In genomic region chr11:94513091-94513490, GRCh38 we compare ENCODE assay signal across 11 cellular contexts. TPM values are rescaled to one million over a fixed set of nuclear protein-coding genes. Genes with fewer than 3 reads are reported as not detected.
DNase-seq lines count a peak whose midpoint lies in the region; ATAC-seq, FAIRE-seq and TF ChIP-seq lines count a peak whose summit lies in the region.
"Had no signal": no experiment of that assay in that cellular context is flagged by ENCODE, and none has a peak within 500 bp of the region (broad histone marks: within the 10 kb centered on the region; RNA-seq: fewer than 3 reads in every experiment).

No MANE protein-coding gene starts in this region.

- POLR2A ChIA-PET in GM12878 (lab: Charles Lee), result interaction anchor here (1.2 kb wide), 1 partner anchor 90 kb away, joined by 3 read pairs; no protein-coding TSS in a partner anchor

- intact Hi-C loops in GM12878 (cut with micrococcal nuclease; ENCODE audit: unreplicated experiment) (loop anchor here (10.0 kb wide), 1 partner anchor 242 kb away; no protein-coding TSS in a partner anchor), pancreas (cut with DNase I) (no loop called here)

- H3K4me1 ChIP-seq in GM12878 (ENCODE audit: control insufficient read depth, insufficient read depth, low read length) (no peaks in the 10 kb centered on the region), pancreas (peaks cover 0 to 5% (median 0%) of the 10 kb centered on the region in 3 donors)
- H3K4me1 ChIP-seq: SJCRH30 had no signal

- peaks cover 0 to 7% of the 10 kb centered on the region in 2 experiments; a peak in 1 of 4 replicates for H3K27me3 ChIP-seq in GM12878 (replicated peaks in 1 of 2; ENCODE audit: control insufficient read depth in 2 of 2, insufficient read depth in 2 of 2, low read length in 1 of 2)
- H3K27me3 ChIP-seq in pancreas, result peaks cover 0 to 3% (median 0%) of the 10 kb centered on the region in 4 donors
- H3K27me3 ChIP-seq: SJCRH30 had no signal

- SMC1A ChIA-PET in GM12878 (lab: Charles Lee; ENCODE audit: uncharacterized antibody, unreplicated experiment), result interaction anchor here (1.1 to 1.8 kb wide), 7 partner anchors 11 to 180 kb away, joined by 3 to 8 read pairs (median 5); no protein-coding TSS in a partner anchor

- no peak for TF ChIP-seq EP300 in GM12878 (IDR thresholded peaks at IDR 0.05; ENCODE audit: borderline replicate concordance in 1 of 2, control insufficient read depth in 1 of 2, low read depth in 2 of 2, low read length in 2 of 2)

- H3K27ac ChIP-seq in GM12878 (ENCODE audit: control insufficient read depth, insufficient read depth), result no peak overlapping the region
- no peak overlapping the region for H3K27ac ChIP-seq in pancreas
- H3K27ac ChIP-seq: SJCRH30 had no signal

- WGBS in GM12878 (ENCODE audit: insufficient coverage, insufficient replicate concordance, low lambda C conversion rate, missing lambda C conversion rate), result 15% methylated on average over 2 of the region's 2 CpGs
- 26 to 35% methylated on average over 2 of the region's 2 CpGs for WGBS in pancreas, 2 donors

- H3K79me2 ChIP-seq in GM12878 (ENCODE audit: control insufficient read depth, insufficient read depth, low read length), result no peaks in the 10 kb centered on the region

- RAD21 ChIA-PET in GM12878 (lab: Charles Lee; ENCODE audit: unreplicated experiment), result interaction anchor here (2.0 to 2.9 kb wide), 2 partner anchors 84 to 90 kb away, joined by 5 to 18 read pairs; no protein-coding TSS in a partner anchor

- H3K4me3 ChIP-seq in GM12878, result no peak overlapping the region
- no peak overlapping the region for H3K4me3 ChIP-seq in pancreas

- no peaks in the 10 kb centered on the region for H3K9me3 ChIP-seq in GM12878 (replicated peaks; ENCODE audit: control insufficient read depth, insufficient read depth, low read length)
- H3K9me3 ChIP-seq in pancreas, result no peaks in the 10 kb centered on the region
- H3K9me3 ChIP-seq: SJCRH30 had no signal

- CTCF ChIA-PET in GM12878 (lab: Yijun Ruan, JAX), result interaction anchor here (0.8 to 15.7 kb wide), 6 partner anchors 8 to 329 kb away, joined by 3 to 282 read pairs (median 6); no protein-coding TSS in a partner anchor

- in situ Hi-C loops in GM12878 (cut with MboI), result no loop called here

- TF ChIP-seq RAD21 in GM12878 (IDR thresholded peaks at IDR 0.05; ENCODE audit: insufficient read depth, low read depth, low read length), result no peak

- H3K4me2 ChIP-seq in GM12878 (ENCODE audit: control insufficient read depth, insufficient read depth), result no peak overlapping the region

- no peak overlapping the region for H2AFZ ChIP-seq in GM12878 (ENCODE audit: control insufficient read depth, low read depth, low read length)

- peak; percentile 87 for DNase-seq in NCI-H1105 (lab: John Stamatoyannopoulos, UW)
- DNase-seq in GM12878 (ENCODE audit: low read depth, low spot score), result no peak
- DNase-seq in pancreas, result no peak
- no peak for DNase-seq in HUDEP-2 (lab: John Stamatoyannopoulos, UW; ENCODE audit: unreplicated experiment in 76 of 76)
- DNase-seq: activated effector memory CD4-positive, alpha-beta T cell treated with Interleukin-2 at 50 U/mL for 16 hours had no signal

- no peaks in the 10 kb centered on the region for H4K20me1 ChIP-seq in GM12878 (ENCODE audit: control insufficient read depth, insufficient read depth)

- no peaks in the 10 kb centered on the region for H3K36me3 ChIP-seq in GM12878 (ENCODE audit: control insufficient read depth in 2 of 2, insufficient read depth in 2 of 2, low read length in 1 of 2)
- no peaks in the 10 kb centered on the region for H3K36me3 ChIP-seq in pancreas
- H3K36me3 ChIP-seq: SJCRH30 had no signal

- no TSS peak for BruUV-seq in GM12878 (replicated peaks; lab: Mats Ljungman, UMichigan)

- FAIRE-seq in GM12878 (lab: Jason Lieb, UNC) (peak; percentile 49), pancreas (lab: Jason Lieb, UNC) (no peak)

- TF ChIP-seq CTCF in GM12878 (IDR thresholded peaks at IDR 0.05 in 2 of 3, conservative IDR thresholded peaks at IDR 0.05 in 1 of 3; ENCODE audit: control insufficient read depth in 2 of 3, extremely low read depth in 1 of 3, insufficient read depth in 1 of 3, low read depth in 3 of 3, low read length in 3 of 3) (no peak), pancreas (IDR thresholded peaks at IDR 0.05) (no peak)

- no peak overlapping the region for H3K9ac ChIP-seq in GM12878 (ENCODE audit: control insufficient read depth, insufficient read depth, low read length)

- peak; percentile 22 for ATAC-seq in GM21619 (IDR thresholded peaks at IDR 0.05; ENCODE audit: unreplicated experiment)
- peak; percentile 47 for ATAC-seq in GM12878
- peak; percentile 29 to 66 (median 40) for ATAC-seq in pancreas
- no peak for ATAC-seq in HG03460 (IDR thresholded peaks at IDR 0.05; ENCODE audit: unreplicated experiment)
- ATAC-seq in HG03196 (IDR thresholded peaks at IDR 0.05; ENCODE audit: unreplicated experiment), result no peak

- TF ChIP-seq POLR2A in GM12878 (IDR thresholded peaks at IDR 0.05; ENCODE audit: low read depth, low read length), result no peak

RNA-seq across cellular contexts. Expression of gene C11orf97, which starts 0.8 kb away (rescaled TPM):
- total RNA-seq in GM12878 (2013; cell fraction: nucleolus; rRNA removed), result not detected in 2 replicates
- total RNA-seq in GM12878 (2014; rRNA removed) (not detected in 2 replicates), GM12878 (2014; rRNA removed; fragmentation: Illumina TruSeq; extraction: Trizol) (not detected in 2 replicates), GM12878 (2021) (not detected in 2 replicates), pancreas (not detected)
- polyA plus RNA-seq in GM12878 (2011; ENCODE audit: low read depth), result not detected
- polyA plus RNA-seq in GM12878 (2011; rRNA removed) (not detected in 2 replicates), GM12878 (2014; fragmentation: Illumina TruSeq; extraction: Trizol) (not detected in 2 replicates), GM12878 (2014; fragmentation: Nextera tagmentation; extraction: Ambion mirVana) (not detected), GM12878 (2014; rRNA removed) (not detected in 2 replicates), GM12878 (2016; fragmentation: Nextera tagmentation; extraction: Ambion mirVana) (not detected), pancreas (not detected)
- not detected in 2 replicates for polyA plus RNA-seq in GM12878 (2011; cell fraction: cytosol; rRNA removed)
- not detected in 2 replicates for polyA plus RNA-seq in GM12878 (2011; cell fraction: nucleus; rRNA removed)
- polyA plus RNA-seq in GM12878 (2012), result not detected in 2 replicates
- polyA minus RNA-seq in GM12878 (2011; rRNA and poly(A)+ RNA removed), result not detected in 2 replicates
- not detected in 2 replicates for polyA minus RNA-seq in GM12878 (2011; cell fraction: cytosol; rRNA and poly(A)+ RNA removed)
- not detected in 2 replicates for polyA minus RNA-seq in GM12878 (2011; cell fraction: nucleus; rRNA and poly(A)+ RNA removed)
- total RNA-seq: SJCRH30, skeletal muscle tissue had no signal
- polyA plus RNA-seq: thymus had no signal

RNA-seq across cellular contexts. Expression of gene ANKRD49, which starts 19.3 kb away (rescaled TPM):
- total RNA-seq in GM12878 (2013; cell fraction: nucleolus; rRNA removed), result 38.0 and 40.7 TPM in 2 replicates
- total RNA-seq in GM12878 (2014; rRNA removed) (19.8 and 25.8 TPM in 2 replicates), GM12878 (2014; rRNA removed; fragmentation: Illumina TruSeq; extraction: Trizol) (38.5 and 39.8 TPM in 2 replicates), GM12878 (2021) (19.2 and 19.8 TPM in 2 replicates), pancreas (10 to 100 TPM in 1 of 6 donors, 1 to 10 TPM in 5; 4.3 to 10.9 (median 6.0) TPM)
- polyA plus RNA-seq in GM12878 (2011; ENCODE audit: low read depth), result 16.7 TPM
- polyA plus RNA-seq in GM12878 (2011; rRNA removed) (45.9 and 62.2 TPM in 2 replicates), GM12878 (2014; fragmentation: Illumina TruSeq; extraction: Trizol) (46.6 and 59.9 TPM in 2 replicates), GM12878 (2014; fragmentation: Nextera tagmentation; extraction: Ambion mirVana) (10 to 100 TPM; 33.2 to 37.1 TPM), GM12878 (2014; rRNA removed) (18.4 and 22.3 TPM in 2 replicates), GM12878 (2016; fragmentation: Nextera tagmentation; extraction: Ambion mirVana) (10 to 100 TPM; 31.7 to 34.1 TPM), pancreas (10 to 100 TPM; 13.3 to 25.2 TPM)
- 13.4 and 15.7 TPM in 2 replicates for polyA plus RNA-seq in GM12878 (2011; cell fraction: cytosol; rRNA removed)
- polyA plus RNA-seq in GM12878 (2011; cell fraction: nucleus; rRNA removed), result 30.1 and 42.6 TPM in 2 replicates
- polyA plus RNA-seq in GM12878 (2012), result 22.3 and 23.9 TPM in 2 replicates
- polyA minus RNA-seq in GM12878 (2011; rRNA and poly(A)+ RNA removed), result 12.1 and 21.4 TPM in 2 replicates
- polyA minus RNA-seq in GM12878 (2011; cell fraction: cytosol; rRNA and poly(A)+ RNA removed), result 4.2 and 6.8 TPM in 2 replicates
- 18.0 and 18.5 TPM in 2 replicates for polyA minus RNA-seq in GM12878 (2011; cell fraction: nucleus; rRNA and poly(A)+ RNA removed)

RNA-seq across cellular contexts. Expression of gene MRE11, which starts 19.4 kb away (rescaled TPM):
- 152 and 163 TPM in 2 replicates for total RNA-seq in GM12878 (2013; cell fraction: nucleolus; rRNA removed)
- total RNA-seq in GM12878 (2014; rRNA removed) (20.1 and 20.2 TPM in 2 replicates), GM12878 (2014; rRNA removed; fragmentation: Illumina TruSeq; extraction: Trizol) (33.2 and 34.5 TPM in 2 replicates), GM12878 (2021) (26.1 and 28.6 TPM in 2 replicates), pancreas (10 to 100 TPM in 3 of 6 donors, 1 to 10 TPM in 3; 6.9 to 13.4 (median 10.8) TPM)
- polyA plus RNA-seq in GM12878 (2011; ENCODE audit: low read depth), result 14.9 TPM
- polyA plus RNA-seq in GM12878 (2011; rRNA removed) (25.2 and 49.8 TPM in 2 replicates), GM12878 (2014; fragmentation: Illumina TruSeq; extraction: Trizol) (32.5 and 40.5 TPM in 2 replicates), GM12878 (2014; fragmentation: Nextera tagmentation; extraction: Ambion mirVana) (10 to 100 TPM; 19.3 to 20.5 TPM), GM12878 (2014; rRNA removed) (16.2 and 20.3 TPM in 2 replicates), GM12878 (2016; fragmentation: Nextera tagmentation; extraction: Ambion mirVana) (10 to 100 TPM; 33.9 to 39.2 TPM), pancreas (1 to 10 TPM; 4.2 TPM)
- 6.5 and 6.6 TPM in 2 replicates for polyA plus RNA-seq in GM12878 (2011; cell fraction: cytosol; rRNA removed)
- 17.9 and 24.4 TPM in 2 replicates for polyA plus RNA-seq in GM12878 (2011; cell fraction: nucleus; rRNA removed)
- polyA plus RNA-seq in GM12878 (2012), result 15.6 and 20.3 TPM in 2 replicates
- polyA minus RNA-seq in GM12878 (2011; rRNA and poly(A)+ RNA removed), result 15.8 and 26.4 TPM in 2 replicates
- polyA minus RNA-seq in GM12878 (2011; cell fraction: cytosol; rRNA and poly(A)+ RNA removed), result 7.8 and 9.6 TPM in 2 replicates
- polyA minus RNA-seq in GM12878 (2011; cell fraction: nucleus; rRNA and poly(A)+ RNA removed), result 19.8 and 26.0 TPM in 2 replicates

RNA-seq across cellular contexts. Expression of gene FUT4, which starts 30.6 kb away (rescaled TPM):
- 9.3 and 10.0 TPM in 2 replicates for total RNA-seq in GM12878 (2013; cell fraction: nucleolus; rRNA removed)
- 3.6 and 4.1 TPM in 2 replicates for total RNA-seq in GM12878 (2014; rRNA removed)
- total RNA-seq in GM12878 (2014; rRNA removed; fragmentation: Illumina TruSeq; extraction: Trizol), result 2.1 and 2.2 TPM in 2 replicates
- total RNA-seq in GM12878 (2021), result 3.3 and 4.1 TPM in 2 replicates
- polyA plus RNA-seq in GM12878 (2011; ENCODE audit: low read depth), result 0.60 TPM
- 9.1 and 10.4 TPM in 2 replicates for polyA plus RNA-seq in GM12878 (2011; rRNA removed)
- 6.0 and 6.9 TPM in 2 replicates for polyA plus RNA-seq in GM12878 (2011; cell fraction: cytosol; rRNA removed)
- polyA plus RNA-seq in GM12878 (2011; cell fraction: nucleus; rRNA removed), result 7.8 and 9.6 TPM in 2 replicates
- polyA plus RNA-seq in GM12878 (2012), result 0.84 and 1.3 TPM in 2 replicates
- 2.4 TPM in 2 replicates for polyA plus RNA-seq in GM12878 (2014; fragmentation: Illumina TruSeq; extraction: Trizol)
- under 1 TPM; 0.68 TPM for polyA plus RNA-seq in GM12878 (2014; fragmentation: Nextera tagmentation; extraction: Ambion mirVana)
- polyA plus RNA-seq in GM12878 (2014; rRNA removed), result 3.5 and 3.6 TPM in 2 replicates
- polyA plus RNA-seq in GM12878 (2016; fragmentation: Nextera tagmentation; extraction: Ambion mirVana), result 1 to 10 TPM in 1 of 2 experiments, under 1 TPM in 1; 0.76 to 1.4 TPM
- polyA minus RNA-seq in GM12878 (2011; rRNA and poly(A)+ RNA removed), result 10.4 and 11.2 TPM in 2 replicates
- 3.7 and 4.3 TPM in 2 replicates for polyA minus RNA-seq in GM12878 (2011; cell fraction: cytosol; rRNA and poly(A)+ RNA removed)
- polyA minus RNA-seq in GM12878 (2011; cell fraction: nucleus; rRNA and poly(A)+ RNA removed), result 10.3 and 16.1 TPM in 2 replicates
- total RNA-seq in pancreas, result 10 to 100 TPM in 1 of 6 donors, 1 to 10 TPM in 5; 4.4 to 14.6 (median 6.9) TPM
- polyA plus RNA-seq in pancreas, result 1 to 10 TPM; 2.4 TPM

RNA-seq across cellular contexts. Expression of gene PIWIL4, which starts 54.1 kb away (rescaled TPM):
- total RNA-seq in GM12878 (2013; cell fraction: nucleolus; rRNA removed), result 1.0 and 1.9 TPM in 2 replicates
- total RNA-seq in GM12878 (2014; rRNA removed) (0.23 and 0.60 TPM in 2 replicates), GM12878 (2014; rRNA removed; fragmentation: Illumina TruSeq; extraction: Trizol) (0.37 and 0.67 TPM in 2 replicates), GM12878 (2021) (0.46 and 0.53 TPM in 2 replicates), pancreas (10 to 100 TPM in 1 of 6 donors, 1 to 10 TPM in 5; 4.0 to 10.4 (median 5.0) TPM)
- polyA plus RNA-seq in GM12878 (2011; ENCODE audit: low read depth), result 0.09 TPM
- polyA plus RNA-seq in GM12878 (2011; rRNA removed) (9.5 and 13.3 TPM in 2 replicates), GM12878 (2014; fragmentation: Illumina TruSeq; extraction: Trizol) (0.57 and 1.8 TPM in 2 replicates), GM12878 (2014; fragmentation: Nextera tagmentation; extraction: Ambion mirVana) (under 1 TPM; 0.38 to 0.48 TPM), GM12878 (2014; rRNA removed) (0.34 and 0.36 TPM in 2 replicates), GM12878 (2016; fragmentation: Nextera tagmentation; extraction: Ambion mirVana) (under 1 TPM; 0.42 to 0.73 TPM), pancreas (10 to 100 TPM; 12.1 to 12.3 TPM)
- polyA plus RNA-seq in GM12878 (2011; cell fraction: cytosol; rRNA removed), result 7.9 and 11.7 TPM in 2 replicates
- polyA plus RNA-seq in GM12878 (2011; cell fraction: nucleus; rRNA removed), result 10.0 and 12.9 TPM in 2 replicates
- 0.20 and 0.22 TPM in 2 replicates for polyA plus RNA-seq in GM12878 (2012)
- polyA minus RNA-seq in GM12878 (2011; rRNA and poly(A)+ RNA removed), result 9.9 and 10.0 TPM in 2 replicates
- 2.6 and 3.9 TPM in 2 replicates for polyA minus RNA-seq in GM12878 (2011; cell fraction: cytosol; rRNA and poly(A)+ RNA removed)
- 5.8 and 6.4 TPM in 2 replicates for polyA minus RNA-seq in GM12878 (2011; cell fraction: nucleus; rRNA and poly(A)+ RNA removed)
- total RNA-seq: SJCRH30 had no signal

Comparison
In these comparisons a context has a peak if more than half of its experiments do, and no peak if none do; other contexts are left out.
1. ATAC-seq: peak in GM21619 (single experiment), GM12878 (single experiment) and pancreas (4 of 4); none in HG03460 (single experiment) and HG03196 (single experiment).